ENCODE assay signal across 7 cellular contexts in genomic region chr19:46495789-46496099, GRCh38. TPM values are rescaled to one million over a fixed set of nuclear protein-coding genes. Genes with fewer than 3 reads are reported as not detected.
DNase-seq lines count a peak whose midpoint lies in the region; ATAC-seq, FAIRE-seq and TF ChIP-seq lines count a peak whose summit lies in the region.

Gene PNMA8B, minus strand, starts transcription at chr19:46495867. Its CDS starts 402 bp downstream, at chr19:46495465.

- H4K91ac ChIP-seq in H1 (replicated peaks; ENCODE audit: insufficient read length, low read length): peak within 1 kb of the TSS; percentile 5

- CTCF ChIA-PET in H1 (lab: Charles Lee; ENCODE audit: partially characterized antibody): interaction anchor here (0.7 to 4.1 kb wide), 12 partner anchors 8 to 216 kb away, joined by 3 to 24 read pairs (median 4); partner anchors contain the start of gene CCDC8

- intact Hi-C loops in thyroid gland (cut with DNase I): no loop called here
- intact Hi-C loops in CD14-positive monocyte (cut with micrococcal nuclease): no loop called here

- FAIRE-seq in H1 (lab: Jason Lieb, UNC): peak; percentile 86

- TF ChIP-seq RAD21 in H1 (IDR thresholded peaks at IDR 0.05 in 1 of 2, conservative IDR thresholded peaks at IDR 0.05 in 1 of 2; ENCODE audit: low read depth in 2 of 2, low read length in 2 of 2): 0 out of 4 replicates have a peak, but pooled peaks of 1 of the 2 experiments have one; percentile 7

- H3K4me3 Mint-ChIP-seq in mesothelial cell of epicardium: peak within 1 kb of the TSS; percentile 55
- peak within 1 kb of the TSS in 1 of 2 donors; percentile 89 for H3K4me3 Mint-ChIP-seq in CD14-positive monocyte

- no peaks in the 10 kb centered on the region for H3K79me2 ChIP-seq in H1 (ENCODE audit: control insufficient read depth in 1 of 2, insufficient read depth in 2 of 2, low read length in 2 of 2)

- H3K27ac Mint-ChIP-seq in mesothelial cell of epicardium (peak within 1 kb of the TSS; percentile 30), CD14-positive monocyte (no peak within 1 kb of the TSS)

- H4K8ac ChIP-seq in H1 (ENCODE audit: extremely low read depth, insufficient read depth, low read length): no peak within 1 kb of the TSS; the same call in 1 of the 2 replicates

- H2AFZ ChIP-seq in H1 (ENCODE audit: low read length): peak within 1 kb of the TSS; percentile 76; the same call in 1 of the 2 replicates

- no peaks in the 10 kb centered on the region for H3K9me3 ChIP-seq in H1 (ENCODE audit: insufficient read depth in 2 of 2, low read depth in 1 of 2, low read length in 1 of 2)
- H3K9me3 ChIP-seq in thyroid gland: no peaks in the 10 kb centered on the region

- H3K27me3 Mint-ChIP-seq in mesothelial cell of epicardium (ENCODE audit: low read depth) (peaks cover 31% of the 10 kb centered on the region), CD14-positive monocyte (ENCODE audit: low read depth in 3 of 3) (peaks cover 59 to 82% (median 62%) of the 10 kb centered on the region in 3 donors)

- peak; percentile 59 for DNase-seq in Jurkat, Clone E6-1 (ENCODE audit: low read depth, low spot score)
- DNase-seq in H1 (ENCODE audit: low read depth in 1 of 2, low spot score in 2 of 2) (peak; percentile 78 to 94), mesothelial cell of epicardium (ENCODE audit: low spot score in 2 of 2, unreplicated experiment in 2 of 2) (peak; percentile 89 to 90), thyroid gland (peak; percentile 79 to 83), CD14-positive monocyte (ENCODE audit: low spot score) (no peak)

- H3K9ac ChIP-seq in H1 (replicated peaks in 1 of 4; ENCODE audit: extremely low read depth in 1 of 4, low read depth in 3 of 4, low read length in 3 of 4): no peak within 1 kb of the TSS

- ATAC-seq in SK-N-SH treated with all-trans-retinoic acid at 6 μM for 48 hours: peak; percentile 89
- ATAC-seq in HG02763 (IDR thresholded peaks at IDR 0.05; ENCODE audit: unreplicated experiment): no peak

- no peak within 1 kb of the TSS for H3K14ac ChIP-seq in H1 (ENCODE audit: insufficient read length)

- H2BK15ac ChIP-seq in H1 (ENCODE audit: low read length): 0 out of 2 replicates have a peak within 1 kb of the TSS, but pooled peaks have one; percentile 83

- H3K4me1 ChIP-seq in H1 (replicated peaks in 1 of 4; ENCODE audit: control insufficient read depth in 3 of 4, insufficient read depth in 4 of 4, low read length in 3 of 4) (peaks cover 5 to 24% (median 20%) of the 10 kb centered on the region in 4 experiments), thyroid gland (peaks cover 5 to 20% of the 10 kb centered on the region in 2 donors)

- peak within 1 kb of the TSS; percentile 6; the same call in 1 of the 2 replicates for H3K18ac ChIP-seq in H1 (ENCODE audit: extremely low read depth, low read length)

- H3K27me3 ChIP-seq in H1 (replicated peaks in 1 of 4; ENCODE audit: control insufficient read depth in 3 of 4, extremely low read depth in 1 of 4, insufficient read depth in 3 of 4, low read length in 3 of 4) (peaks cover 17 to 49% (median 46%) of the 10 kb centered on the region in 4 experiments), thyroid gland (no peaks in the 10 kb centered on the region)

- H2BK5ac ChIP-seq in H1 (ENCODE audit: low read depth, low read length): peak within 1 kb of the TSS; percentile 44; the same call in 1 of the 2 replicates

- no peak within 1 kb of the TSS for H4K5ac ChIP-seq in H1 (ENCODE audit: insufficient read length, low read depth, low read length)

- H3K36me3 Mint-ChIP-seq in mesothelial cell of epicardium (peaks cover 3% of the 10 kb centered on the region), CD14-positive monocyte (peaks cover 4 to 5% of the 10 kb centered on the region in 2 donors)

- peaks cover 0 to 4% of the 10 kb centered on the region in 2 experiments for H4K20me1 ChIP-seq in H1 (replicated peaks in 1 of 2; ENCODE audit: control insufficient read depth in 1 of 2, insufficient read depth in 2 of 2, low read length in 2 of 2)

- H3K4me3 ChIP-seq in Jurkat, Clone E6-1 (ENCODE audit: low read length): peak within 1 kb of the TSS; percentile 33
- H3K4me3 ChIP-seq in H1 (ENCODE audit: extremely low read depth in 1 of 4, insufficient read depth in 2 of 4, low read depth in 3 of 4, low read length in 4 of 4) (peak within 1 kb of the TSS; percentile 23 to 59 (median 36); a peak in 6 of 8 replicates), thyroid gland (replicated peaks in 1 of 3) (peak within 1 kb of the TSS in 1 of 3 donors; percentile 12)

- no peaks in the 10 kb centered on the region for H3K36me3 ChIP-seq in H1 (ENCODE audit: control insufficient read depth in 2 of 4, insufficient read depth in 4 of 4, low read length in 3 of 4)
- no peaks in the 10 kb centered on the region for H3K36me3 ChIP-seq in thyroid gland

- no peak within 1 kb of the TSS for H3K23ac ChIP-seq in H1 (ENCODE audit: insufficient read length)

- POLR2A ChIA-PET in H1 (lab: Charles Lee; ENCODE audit: partially characterized antibody): interaction anchor here (1.2 to 1.6 kb wide), 4 partner anchors 87 to 199 kb away, joined by 3 to 4 read pairs (median 3); partner anchors contain the start of gene HIF3A

- no peak within 1 kb of the TSS for H2AK5ac ChIP-seq in H1 (ENCODE audit: low read depth, low read length)

- H3K27ac ChIP-seq in H1 (ENCODE audit: low read depth, low read length): no peak within 1 kb of the TSS
- no peak within 1 kb of the TSS for H3K27ac ChIP-seq in thyroid gland

- no peak within 1 kb of the TSS for H3K56ac ChIP-seq in H1 (replicated peaks; ENCODE audit: insufficient read length, low read depth, low read length)

- WGBS in H1 (ENCODE audit: extremely low coverage in 1 of 2, insufficient coverage in 1 of 2, insufficient read length in 1 of 2, insufficient replicate concordance in 2 of 2, low coverage in 1 of 2, low lambda C conversion rate in 2 of 2, missing lambda C conversion rate in 1 of 2), 2 experiments: 2% methylated on average over 29 of the region's 29 CpGs; no CpG with 5 or more reads in 1 of the 2 experiments
- WGBS in thyroid gland, 2 donors: 25% methylated on average over 5 of the region's 29 CpGs; no CpG with 5 or more reads in 1 of the 2 donors

- no peak within 1 kb of the TSS for H2BK120ac ChIP-seq in H1 (replicated peaks; ENCODE audit: low read depth, low read length)

- TF ChIP-seq POLR2A in H1 (IDR thresholded peaks at IDR 0.05; ENCODE audit: control extremely low read depth in 1 of 2, low read depth in 2 of 2, low read length in 2 of 2) (no peak), thyroid gland (IDR thresholded peaks at IDR 0.05) (no peak)

- TF ChIP-seq EP300 in H1 (IDR thresholded peaks at IDR 0.05; ENCODE audit: borderline replicate concordance in 1 of 2, low read depth in 2 of 2, low read length in 2 of 2): no peak

- no peaks in the 10 kb centered on the region for H3K79me1 ChIP-seq in H1 (ENCODE audit: low read depth, low read length)

- H3K4ac ChIP-seq in H1 (replicated peaks; ENCODE audit: insufficient read length, low read depth, low read length): peak within 1 kb of the TSS; percentile 33

- H3K4me2 ChIP-seq in H1 (ENCODE audit: insufficient read depth in 1 of 2, low read depth in 2 of 2, low read length in 2 of 2): peak within 1 kb of the TSS; percentile 47 to 83

- H2BK12ac ChIP-seq in H1 (ENCODE audit: low read depth, low read length): peak within 1 kb of the TSS; percentile 71; the same call in 1 of the 2 replicates

- H3K9me3 Mint-ChIP-seq in mesothelial cell of epicardium (no peaks in the 10 kb centered on the region), CD14-positive monocyte (peaks cover 1 to 16% (median 5%) of the 10 kb centered on the region in 7 donors)

- H3K23me2 ChIP-seq in H1 (ENCODE audit: low read depth, low read length): peaks cover 10% of the 10 kb centered on the region; the same call in 1 of the 2 replicates

- no peak for TF ChIP-seq CTCF in H1 (IDR thresholded peaks at IDR 0.05; ENCODE audit: control extremely low read depth in 1 of 3, insufficient read depth in 1 of 3, low read depth in 1 of 3, low read length in 3 of 3)
- TF ChIP-seq CTCF in mesothelial cell of epicardium (IDR thresholded peaks at IDR 0.05; ENCODE audit: unreplicated experiment): no peak
- TF ChIP-seq CTCF in thyroid gland (IDR thresholded peaks at IDR 0.05): no peak
- TF ChIP-seq CTCF in CD14-positive monocyte (IDR thresholded peaks at IDR 0.05): no peak

- H3K4me1 Mint-ChIP-seq in mesothelial cell of epicardium (peaks cover 14% of the 10 kb centered on the region), CD14-positive monocyte (peaks cover 20% of the 10 kb centered on the region)

- H2BK20ac ChIP-seq in H1 (ENCODE audit: low read length): no peak within 1 kb of the TSS; the same call in 1 of the 2 replicates

TF ChIP-seq in SK-N-SH treated with all-trans-retinoic acid at 6 μM for 48 hours, 23 proteins besides CTCF, POLR2A, EP300 and RAD21 (continues in another document):
- no peak for TF ChIP-seq ZNF70 (CRISPR knock-in tag; IDR thresholded peaks at IDR 0.05)
- no peak for TF ChIP-seq OSR1 (CRISPR knock-in tag; IDR thresholded peaks at IDR 0.05)

TF ChIP-seq in H1, 55 proteins besides CTCF, POLR2A, EP300 and RAD21:
- TF ChIP-seq MAX (IDR thresholded peaks at IDR 0.05) (no peak), SIN3A (conservative IDR thresholded peaks at IDR 0.05 in 1 of 2, IDR thresholded peaks at IDR 0.05 in 1 of 2; ENCODE audit: low read depth in 1 of 2, low read length in 2 of 2) (0 out of 4 replicates have a peak, but pooled peaks of 1 of the 2 experiments have one; percentile 25), CBX5 (IDR thresholded peaks at IDR 0.05; ENCODE audit: low read depth, low read length) (no peak), NRF1 (IDR thresholded peaks at IDR 0.05; ENCODE audit: low read depth, low read length) (peak; percentile 94), RBBP5 (IDR thresholded peaks at IDR 0.05; ENCODE audit: borderline replicate concordance, low read depth, low read length) (0 out of 2 replicates have a peak, but pooled peaks have one; percentile 19), CREB1 (IDR thresholded peaks at IDR 0.05) (peak; percentile 37; the same call in 1 of the 2 replicates)

RNA-seq across cellular contexts. Expression of gene PNMA8B, which starts in this region (rescaled TPM):
- 0.59 TPM for polyA plus RNA-seq in Jurkat, Clone E6-1 (2012; ENCODE audit: insufficient read depth, insufficient read length)
- 1.2 and 1.4 TPM in 2 replicates for total RNA-seq in H1 (2021; fragmentation: NEBNext Ultra II Directional; extraction: Animal tissue kit (Norgen Biotek cat#: 25700))
- 0.48 and 0.94 TPM in 2 replicates for polyA plus RNA-seq in H1 (2011; rRNA removed)
- 0.75 TPM for polyA plus RNA-seq in H1 (2011; cell fraction: cytosol; rRNA removed)
- polyA plus RNA-seq in H1 (2011; cell fraction: nucleus; rRNA removed): 1.4 TPM
- 1.4 to 1.8 TPM (median 1.6 TPM) in 4 replicates for polyA plus RNA-seq in H1 (2012, experiment 1 of 2)
- 1.1 TPM for polyA plus RNA-seq in H1 (2012, experiment 2 of 2)
- 0.69 TPM for polyA plus RNA-seq in H1 (2013, experiment 1 of 2)
- polyA plus RNA-seq in H1 (2013, experiment 2 of 2): 0.72 TPM
- 0.68 and 0.88 TPM in 2 replicates for polyA minus RNA-seq in H1 (2011; rRNA and poly(A)+ RNA removed)
- polyA minus RNA-seq in H1 (2011; cell fraction: cytosol; rRNA and poly(A)+ RNA removed): 1.2 TPM
- polyA minus RNA-seq in H1 (2011; cell fraction: nucleus; rRNA and poly(A)+ RNA removed): 1.3 TPM
- 3.0 to 3.2 TPM (median 3.1 TPM) in 3 replicates for total RNA-seq in mesothelial cell of epicardium
- 1 to 10 TPM; 1.3 to 1.5 (median 1.5) TPM for total RNA-seq in thyroid gland
- polyA plus RNA-seq in CD14-positive monocyte: under 1 TPM in 1 of 2 donors, not detected in 1; 0.16 TPM
